16 cellular contexts compared by ENCODE assay signal in the genomic region with DNA sequence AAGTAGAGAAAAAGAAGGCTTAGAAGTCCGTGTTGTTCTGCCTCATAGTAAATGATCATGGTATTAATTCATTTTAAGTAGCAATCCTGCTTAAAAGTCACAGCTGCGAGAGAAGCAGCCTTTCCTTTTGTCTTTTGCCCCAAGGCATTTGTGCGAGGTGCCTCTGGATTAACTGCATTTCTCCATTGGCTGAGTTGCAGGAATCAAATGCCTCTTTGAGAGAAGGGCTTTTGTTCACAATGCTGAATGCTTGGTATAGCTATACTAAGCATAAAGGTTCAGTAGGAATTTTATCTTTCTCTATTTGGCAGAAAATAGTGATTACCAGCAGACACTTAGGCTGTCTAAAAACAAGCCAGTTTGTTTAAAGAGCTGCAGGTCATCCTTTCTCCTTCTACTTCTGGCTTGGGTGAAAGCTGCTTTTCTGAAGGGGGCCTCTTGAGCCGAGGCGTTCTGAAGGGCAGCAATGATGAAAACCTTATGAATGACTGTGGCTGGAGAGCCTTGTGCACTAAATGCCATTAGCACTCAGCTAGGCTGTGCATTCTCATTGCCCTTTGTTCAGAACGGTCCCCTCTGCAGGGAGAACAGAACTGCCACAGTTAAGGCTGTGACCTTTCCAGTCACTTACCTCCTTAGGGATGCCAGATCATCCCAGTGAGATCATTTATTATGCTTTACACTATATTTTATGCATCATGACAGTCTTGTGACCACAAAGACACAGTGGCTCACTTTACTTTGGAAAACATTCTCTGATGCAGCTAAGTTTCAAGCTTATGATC.
DNase-seq lines count a peak whose midpoint lies in the region; ATAC-seq, FAIRE-seq and TF ChIP-seq lines count a peak whose summit lies in the region.
"Had no signal": no experiment of that assay in that cellular context is flagged by ENCODE, and none has a peak within 500 bp of the region (broad histone marks: within the 10 kb centered on the region; RNA-seq: fewer than 3 reads in every experiment).

No MANE protein-coding gene starts in this region.

- no peak for TF ChIP-seq CTCF in K562 (IDR thresholded peaks at IDR 0.05 in 2 of 3, conservative IDR thresholded peaks at IDR 0.05 in 1 of 3; ENCODE audit: insufficient read depth in 2 of 3, low read depth in 1 of 3, low read length in 3 of 3)

- no peak for TF ChIP-seq POLR2A in K562 (conservative IDR thresholded peaks at IDR 0.05)

- DNase-seq in Caki2 (ENCODE audit: low read depth) (peak; percentile 84), LHCN-M2 (ENCODE audit: low read depth) (peak; percentile 24), K562 (ENCODE audit: extremely low read depth in 1 of 4, low spot score in 3 of 4) (no peak), SHP77 (lab: John Stamatoyannopoulos, UW) (no peak)
- DNase-seq in stimulated activated CD4-positive, alpha-beta T cell treated with anti-CD3 and anti-CD28 coated beads, Interleukin-4, amount 100 ng/mL, for 4 hours, result no peak
- DNase-seq: head of caudate nucleus; pancreas; spleen; stimulated activated naive CD4-positive, alpha-beta T cell had no signal

- no peak for FAIRE-seq in K562 (lab: Jason Lieb, UNC)
- FAIRE-seq: keratinocyte, pancreas had no signal

- no TSS peak for BruUV-seq in K562 (replicated peaks; lab: Mats Ljungman, UMichigan)

- H3K4me3 ChIP-seq in K562 (no peak overlapping the region), mesodermal cell (ENCODE audit: extremely low read depth, insufficient read depth, low read length, poor library complexity, severe bottlenecking) (no peak overlapping the region)
- H3K4me3 ChIP-seq: coronary artery, pancreas, spleen had no signal

- H3K9me1 ChIP-seq in K562 (ENCODE audit: control insufficient read depth, insufficient read depth, low read length), result no peaks in the 10 kb centered on the region

- H3K36me3 ChIP-seq in K562 (ENCODE audit: control insufficient read depth, insufficient read depth, low read length) (no peaks in the 10 kb centered on the region), mesodermal cell (ENCODE audit: control insufficient read depth, insufficient read depth, low read length) (peaks cover 41% of the 10 kb centered on the region)

- H3K4me1 ChIP-seq in K562 (replicated peaks in 1 of 2; ENCODE audit: control insufficient read depth in 2 of 2, insufficient read depth in 2 of 2, low read length in 2 of 2) (peaks cover 0 to 14% of the 10 kb centered on the region in 2 experiments; a peak in 3 of 5 replicates), mesodermal cell (ENCODE audit: control insufficient read depth, insufficient read depth, low read length, poor library complexity, severe bottlenecking) (peaks cover 3% of the 10 kb centered on the region)
- H3K4me1 ChIP-seq: pancreas, spleen had no signal

- H2AFZ ChIP-seq in K562 (ENCODE audit: low read depth, low read length), result no peak overlapping the region; the same call in 1 of the 2 replicates

- WGBS in K562 (ENCODE audit: insufficient coverage, low coverage, missing lambda C conversion rate), result 11% methylated on average over 6 of the region's 6 CpGs
- 43 to 84% methylated on average over 3 to 4 of the region's 6 CpGs for WGBS in mesodermal cell (ENCODE audit: insufficient coverage in 2 of 2), 2 experiments

- CTCF ChIA-PET in K562 (lab: Yijun Ruan, JAX; ENCODE audit: low intra/inter-chr PET ratio), result no interaction called here

- no peak for TF ChIP-seq RAD21 in K562 (CRISPR knock-in tag; conservative IDR thresholded peaks at IDR 0.05 in 1 of 2, IDR thresholded peaks at IDR 0.05 in 1 of 2)

- H4K20me1 ChIP-seq in K562 (replicated peaks; ENCODE audit: control insufficient read depth, insufficient read depth, low read length), result no peaks in the 10 kb centered on the region

- no peaks in the 10 kb centered on the region for H3K9me3 ChIP-seq in K562 (replicated peaks; ENCODE audit: control insufficient read depth, insufficient read depth, low read depth, low read length)
- H3K9me3 ChIP-seq in mesodermal cell (ENCODE audit: control insufficient read depth, low read length), result no peaks in the 10 kb centered on the region
- H3K9me3 ChIP-seq: pancreas, spleen had no signal

- in situ Hi-C loops in Caki2 (cut with HindIII; ENCODE audit: low pct_unique_long_range_greater_than_20kb, low sequenced_read_pairs) (no loop called here), K562 (cut with MboI) (no loop called here)

- TF ChIP-seq EP300 in K562 (IDR thresholded peaks at IDR 0.05; ENCODE audit: low read length), result no peak

- no peak overlapping the region for H3K9ac ChIP-seq in K562 (ENCODE audit: insufficient read depth in 1 of 2, low read depth in 2 of 2, low read length in 2 of 2)
- H3K9ac ChIP-seq: KMS-11 had no signal

- intact Hi-C loops in K562 (cut with micrococcal nuclease), result no loop called here

- ATAC-seq in K562 (peak; percentile 69), HG02763 (IDR thresholded peaks at IDR 0.05; ENCODE audit: unreplicated experiment) (no peak), GM21367 (IDR thresholded peaks at IDR 0.05; ENCODE audit: unreplicated experiment) (no peak)
- ATAC-seq: activated CD8-positive, alpha-beta T cell treated with anti-CD3 and anti-CD28 coated beads for 36 hours; pancreas had no signal

- no peaks in the 10 kb centered on the region for H3K79me2 ChIP-seq in K562 (ENCODE audit: control insufficient read depth, insufficient read depth, low read length)

- H3K27me3 ChIP-seq in K562 (ENCODE audit: control insufficient read depth in 2 of 2, insufficient read depth in 2 of 2, low read length in 2 of 2), result no peaks in the 10 kb centered on the region
- H3K27me3 ChIP-seq: pancreas, spleen had no signal

- no peak overlapping the region for H3K4me2 ChIP-seq in K562 (ENCODE audit: insufficient read depth, low read length)
- H3K4me2 ChIP-seq: KMS-11 had no signal

- no peak overlapping the region for H3K27ac ChIP-seq in K562 (ENCODE audit: extremely low read depth, low read depth, low read length)
- H3K27ac ChIP-seq in mesodermal cell (ENCODE audit: low read depth, low read length, severe bottlenecking), result peak overlapping the region; percentile 70
- H3K27ac ChIP-seq: coronary artery, KMS-11, pancreas, spleen had no signal

- POLR2A ChIA-PET in K562 (lab: Yijun Ruan, JAX), result interaction anchor here (0.6 to 1.6 kb wide), 3 partner anchors 17 to 68 kb away, joined by 3 to 5 read pairs (median 4); no protein-coding TSS in a partner anchor

TF ChIP-seq in K562, 482 proteins besides CTCF, POLR2A, EP300 and RAD21 (continues in another document):
- TF ChIP-seq MTA3 (IDR thresholded peaks at IDR 0.05; ENCODE audit: borderline replicate concordance) (no peak), NR1H2 (CRISPR knock-in tag; IDR thresholded peaks at IDR 0.05) (no peak), FOXK1 (CRISPR knock-in tag; IDR thresholded peaks at IDR 0.05; ENCODE audit: borderline replicate concordance) (no peak), KDM2B (CRISPR knock-in tag; IDR thresholded peaks at IDR 0.05) (no peak), GTF2F1 (IDR thresholded peaks at IDR 0.05; ENCODE audit: low read depth, low read length) (no peak), MCM2 (IDR thresholded peaks at IDR 0.05; ENCODE audit: low read depth) (no peak)
- TF ChIP-seq, protein P1, sequence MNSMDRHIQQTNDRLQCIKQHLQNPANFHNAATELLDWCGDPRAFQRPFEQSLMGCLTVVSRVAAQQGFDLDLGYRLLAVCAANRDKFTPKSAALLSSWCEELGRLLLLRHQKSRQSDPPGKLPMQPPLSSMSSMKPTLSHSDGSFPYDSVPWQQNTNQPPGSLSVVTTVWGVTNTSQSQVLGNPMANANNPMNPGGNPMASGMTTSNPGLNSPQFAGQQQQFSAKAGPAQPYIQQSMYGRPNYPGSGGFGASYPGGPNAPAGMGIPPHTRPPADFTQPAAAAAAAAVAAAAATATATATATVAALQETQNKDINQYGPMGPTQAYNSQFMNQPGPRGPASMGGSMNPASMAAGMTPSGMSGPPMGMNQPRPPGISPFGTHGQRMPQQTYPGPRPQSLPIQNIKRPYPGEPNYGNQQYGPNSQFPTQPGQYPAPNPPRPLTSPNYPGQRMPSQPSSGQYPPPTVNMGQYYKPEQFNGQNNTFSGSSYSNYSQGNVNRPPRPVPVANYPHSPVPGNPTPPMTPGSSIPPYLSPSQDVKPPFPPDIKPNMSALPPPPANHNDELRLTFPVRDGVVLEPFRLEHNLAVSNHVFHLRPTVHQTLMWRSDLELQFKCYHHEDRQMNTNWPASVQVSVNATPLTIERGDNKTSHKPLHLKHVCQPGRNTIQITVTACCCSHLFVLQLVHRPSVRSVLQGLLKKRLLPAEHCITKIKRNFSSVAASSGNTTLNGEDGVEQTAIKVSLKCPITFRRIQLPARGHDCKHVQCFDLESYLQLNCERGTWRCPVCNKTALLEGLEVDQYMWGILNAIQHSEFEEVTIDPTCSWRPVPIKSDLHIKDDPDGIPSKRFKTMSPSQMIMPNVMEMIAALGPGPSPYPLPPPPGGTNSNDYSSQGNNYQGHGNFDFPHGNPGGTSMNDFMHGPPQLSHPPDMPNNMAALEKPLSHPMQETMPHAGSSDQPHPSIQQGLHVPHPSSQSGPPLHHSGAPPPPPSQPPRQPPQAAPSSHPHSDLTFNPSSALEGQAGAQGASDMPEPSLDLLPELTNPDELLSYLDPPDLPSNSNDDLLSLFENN (IDR thresholded peaks at IDR 0.05; ENCODE audit: low read depth in 2 of 2, low read length in 2 of 2), result no peak
- TF ChIP-seq, protein P2, sequence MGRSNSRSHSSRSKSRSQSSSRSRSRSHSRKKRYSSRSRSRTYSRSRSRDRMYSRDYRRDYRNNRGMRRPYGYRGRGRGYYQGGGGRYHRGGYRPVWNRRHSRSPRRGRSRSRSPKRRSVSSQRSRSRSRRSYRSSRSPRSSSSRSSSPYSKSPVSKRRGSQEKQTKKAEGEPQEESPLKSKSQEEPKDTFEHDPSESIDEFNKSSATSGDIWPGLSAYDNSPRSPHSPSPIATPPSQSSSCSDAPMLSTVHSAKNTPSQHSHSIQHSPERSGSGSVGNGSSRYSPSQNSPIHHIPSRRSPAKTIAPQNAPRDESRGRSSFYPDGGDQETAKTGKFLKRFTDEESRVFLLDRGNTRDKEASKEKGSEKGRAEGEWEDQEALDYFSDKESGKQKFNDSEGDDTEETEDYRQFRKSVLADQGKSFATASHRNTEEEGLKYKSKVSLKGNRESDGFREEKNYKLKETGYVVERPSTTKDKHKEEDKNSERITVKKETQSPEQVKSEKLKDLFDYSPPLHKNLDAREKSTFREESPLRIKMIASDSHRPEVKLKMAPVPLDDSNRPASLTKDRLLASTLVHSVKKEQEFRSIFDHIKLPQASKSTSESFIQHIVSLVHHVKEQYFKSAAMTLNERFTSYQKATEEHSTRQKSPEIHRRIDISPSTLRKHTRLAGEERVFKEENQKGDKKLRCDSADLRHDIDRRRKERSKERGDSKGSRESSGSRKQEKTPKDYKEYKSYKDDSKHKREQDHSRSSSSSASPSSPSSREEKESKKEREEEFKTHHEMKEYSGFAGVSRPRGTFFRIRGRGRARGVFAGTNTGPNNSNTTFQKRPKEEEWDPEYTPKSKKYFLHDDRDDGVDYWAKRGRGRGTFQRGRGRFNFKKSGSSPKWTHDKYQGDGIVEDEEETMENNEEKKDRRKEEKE (IDR thresholded peaks at IDR 0.05; ENCODE audit: borderline replicate concordance in 1 of 2, control insufficient read depth in 1 of 2, low read depth in 2 of 2, low read length in 1 of 2), result no peak

Comparison
In these comparisons a context has a peak if more than half of its experiments do, and no peak if none do; other contexts are left out.
1. DNase-seq: peak in Caki2 (single experiment) and LHCN-M2 (single experiment); none in K562 (0 of 4), SHP77 (0 of 2) and stimulated activated CD4-positive, alpha-beta T cell treated with anti-CD3 and anti-CD28 coated beads, Interleukin-4, amount 100 ng/mL, for 4 hours (0 of 2).